In the genomic region with DNA sequence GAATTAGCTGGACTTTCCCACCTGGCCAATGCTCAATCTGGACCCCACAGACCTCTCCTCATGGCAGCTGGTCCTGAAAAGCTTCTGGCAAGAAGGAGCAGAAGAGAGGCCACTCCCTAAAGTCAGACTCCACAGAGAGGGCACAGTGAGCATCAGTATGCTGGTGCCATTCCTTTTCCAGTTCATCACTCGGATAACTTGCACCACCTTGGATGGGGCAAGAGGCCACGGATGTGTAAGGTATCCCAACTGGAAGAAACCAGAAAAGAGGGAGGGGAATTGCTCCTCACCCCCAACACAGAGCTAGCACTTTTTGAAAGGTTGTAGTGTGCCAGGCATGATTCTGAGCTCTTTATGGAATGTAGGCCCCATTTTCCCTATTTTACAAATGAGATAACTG, we compare ENCODE assay signal across 1 cellular context.
TF ChIP-seq lines count a peak whose summit lies in the region.

No MANE protein-coding gene starts in this region.

TF ChIP-seq in GM23338, 12 proteins besides CTCF, POLR2A, EP300 and RAD21 (continued from another document):
- TF ChIP-seq, protein P1, sequence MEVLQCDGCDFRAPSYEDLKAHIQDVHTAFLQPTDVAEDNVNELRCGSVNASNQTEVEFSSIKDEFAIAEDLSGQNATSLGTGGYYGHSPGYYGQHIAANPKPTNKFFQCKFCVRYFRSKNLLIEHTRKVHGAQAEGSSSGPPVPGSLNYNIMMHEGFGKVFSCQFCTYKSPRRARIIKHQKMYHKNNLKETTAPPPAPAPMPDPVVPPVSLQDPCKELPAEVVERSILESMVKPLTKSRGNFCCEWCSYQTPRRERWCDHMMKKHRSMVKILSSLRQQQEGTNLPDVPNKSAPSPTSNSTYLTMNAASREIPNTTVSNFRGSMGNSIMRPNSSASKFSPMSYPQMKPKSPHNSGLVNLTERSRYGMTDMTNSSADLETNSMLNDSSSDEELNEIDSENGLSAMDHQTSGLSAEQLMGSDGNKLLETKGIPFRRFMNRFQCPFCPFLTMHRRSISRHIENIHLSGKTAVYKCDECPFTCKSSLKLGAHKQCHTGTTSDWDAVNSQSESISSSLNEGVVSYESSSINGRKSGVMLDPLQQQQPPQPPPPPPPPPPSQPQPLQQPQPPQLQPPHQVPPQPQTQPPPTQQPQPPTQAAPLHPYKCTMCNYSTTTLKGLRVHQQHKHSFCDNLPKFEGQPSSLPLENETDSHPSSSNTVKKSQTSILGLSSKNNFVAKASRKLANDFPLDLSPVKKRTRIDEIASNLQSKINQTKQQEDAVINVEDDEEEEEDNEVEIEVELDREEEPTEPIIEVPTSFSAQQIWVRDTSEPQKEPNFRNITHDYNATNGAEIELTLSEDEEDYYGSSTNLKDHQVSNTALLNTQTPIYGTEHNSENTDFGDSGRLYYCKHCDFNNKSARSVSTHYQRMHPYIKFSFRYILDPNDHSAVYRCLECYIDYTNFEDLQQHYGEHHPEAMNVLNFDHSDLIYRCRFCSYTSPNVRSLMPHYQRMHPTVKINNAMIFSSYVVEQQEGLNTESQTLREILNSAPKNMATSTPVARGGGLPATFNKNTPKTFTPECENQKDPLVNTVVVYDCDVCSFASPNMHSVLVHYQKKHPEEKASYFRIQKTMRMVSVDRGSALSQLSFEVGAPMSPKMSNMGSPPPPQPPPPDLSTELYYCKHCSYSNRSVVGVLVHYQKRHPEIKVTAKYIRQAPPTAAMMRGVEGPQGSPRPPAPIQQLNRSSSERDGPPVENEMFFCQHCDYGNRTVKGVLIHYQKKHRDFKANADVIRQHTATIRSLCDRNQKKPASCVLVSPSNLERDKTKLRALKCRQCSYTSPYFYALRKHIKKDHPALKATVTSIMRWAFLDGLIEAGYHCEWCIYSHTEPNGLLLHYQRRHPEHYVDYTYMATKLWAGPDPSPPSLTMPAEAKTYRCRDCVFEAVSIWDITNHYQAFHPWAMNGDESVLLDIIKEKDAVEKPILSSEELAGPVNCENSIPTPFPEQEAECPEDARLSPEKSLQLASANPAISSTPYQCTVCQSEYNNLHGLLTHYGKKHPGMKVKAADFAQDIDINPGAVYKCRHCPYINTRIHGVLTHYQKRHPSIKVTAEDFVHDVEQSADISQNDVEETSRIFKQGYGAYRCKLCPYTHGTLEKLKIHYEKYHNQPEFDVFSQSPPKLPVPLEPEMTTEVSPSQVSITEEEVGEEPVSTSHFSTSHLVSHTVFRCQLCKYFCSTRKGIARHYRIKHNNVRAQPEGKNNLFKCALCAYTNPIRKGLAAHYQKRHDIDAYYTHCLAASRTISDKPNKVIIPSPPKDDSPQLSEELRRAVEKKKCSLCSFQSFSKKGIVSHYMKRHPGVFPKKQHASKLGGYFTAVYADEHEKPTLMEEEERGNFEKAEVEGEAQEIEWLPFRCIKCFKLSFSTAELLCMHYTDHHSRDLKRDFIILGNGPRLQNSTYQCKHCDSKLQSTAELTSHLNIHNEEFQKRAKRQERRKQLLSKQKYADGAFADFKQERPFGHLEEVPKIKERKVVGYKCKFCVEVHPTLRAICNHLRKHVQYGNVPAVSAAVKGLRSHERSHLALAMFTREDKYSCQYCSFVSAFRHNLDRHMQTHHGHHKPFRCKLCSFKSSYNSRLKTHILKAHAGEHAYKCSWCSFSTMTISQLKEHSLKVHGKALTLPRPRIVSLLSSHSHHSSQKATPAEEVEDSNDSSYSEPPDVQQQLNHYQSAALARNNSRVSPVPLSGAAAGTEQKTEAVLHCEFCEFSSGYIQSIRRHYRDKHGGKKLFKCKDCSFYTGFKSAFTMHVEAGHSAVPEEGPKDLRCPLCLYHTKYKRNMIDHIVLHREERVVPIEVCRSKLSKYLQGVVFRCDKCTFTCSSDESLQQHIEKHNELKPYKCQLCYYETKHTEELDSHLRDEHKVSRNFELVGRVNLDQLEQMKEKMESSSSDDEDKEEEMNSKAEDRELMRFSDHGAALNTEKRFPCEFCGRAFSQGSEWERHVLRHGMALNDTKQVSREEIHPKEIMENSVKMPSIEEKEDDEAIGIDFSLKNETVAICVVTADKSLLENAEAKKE (CRISPR knock-in tag; IDR thresholded peaks at IDR 0.05) = no peak
- no peak for TF ChIP-seq EZH2phosphoT487 (IDR thresholded peaks at IDR 0.05; ENCODE audit: unreplicated experiment)
TF ChIP-seq in GM23338: peak in this region for 0.
